In the genomic region with DNA sequence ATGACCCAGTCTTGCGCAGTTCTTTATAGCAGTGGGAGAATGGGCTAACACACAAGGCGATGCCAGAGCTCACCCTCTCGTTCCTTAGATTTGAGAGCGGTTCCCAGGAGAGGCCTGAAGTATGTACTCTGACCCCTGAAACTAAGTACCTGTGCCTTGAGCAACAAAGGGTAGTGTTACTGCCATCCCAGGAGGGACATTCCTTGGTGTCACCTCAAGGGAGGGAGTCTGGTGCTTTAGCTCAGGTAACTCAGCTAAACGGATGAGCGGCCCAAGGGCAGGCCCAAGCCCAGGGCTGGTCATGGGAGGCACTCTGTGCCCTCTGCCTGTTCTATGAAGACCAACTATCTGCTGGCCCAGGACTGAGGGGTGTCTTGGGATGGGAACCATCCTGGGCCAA, we compare ENCODE assay signal across 1 cellular context.
TF ChIP-seq lines count a peak whose summit lies in the region.

No MANE protein-coding gene starts in this region.

TF ChIP-seq in WTC11, 78 proteins besides CTCF, POLR2A, EP300 and RAD21 (continued from another document):
- TF ChIP-seq, protein P1, sequence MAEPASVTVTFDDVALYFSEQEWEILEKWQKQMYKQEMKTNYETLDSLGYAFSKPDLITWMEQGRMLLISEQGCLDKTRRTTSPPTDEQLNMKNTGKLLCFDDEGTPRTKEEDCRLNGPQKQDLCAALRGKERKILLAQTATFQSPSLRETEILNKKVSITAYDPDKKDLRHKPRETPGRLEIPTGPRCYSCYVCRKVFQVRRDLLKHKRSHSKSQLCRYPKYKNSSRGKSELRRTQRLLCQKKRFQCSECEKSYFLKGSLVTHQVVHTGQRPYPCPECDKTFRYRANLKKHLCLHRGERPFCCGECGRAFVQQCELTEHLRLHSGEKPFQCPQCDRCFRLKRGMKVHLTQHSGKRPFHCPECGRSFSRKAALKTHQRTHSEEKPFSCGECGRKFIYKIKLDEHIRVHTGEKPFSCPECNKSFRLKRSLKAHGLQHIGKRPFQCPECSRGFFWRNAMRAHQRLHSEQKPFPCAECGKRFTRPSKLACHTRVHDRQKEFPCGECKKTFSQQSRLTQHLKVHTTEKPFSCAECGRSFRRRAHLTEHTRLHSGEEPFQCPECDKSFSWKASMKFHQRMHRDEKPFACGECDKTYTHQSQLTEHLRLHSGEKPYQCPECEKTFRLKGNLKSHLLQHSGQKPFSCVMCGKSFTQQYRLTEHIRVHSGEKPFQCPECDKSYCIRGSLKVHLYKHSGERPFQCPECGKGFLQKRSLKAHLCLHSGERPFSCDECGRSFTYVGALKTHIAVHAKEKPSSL (CRISPR knock-in tag; conservative IDR thresholded peaks at IDR 0.05) = no peak
- TF ChIP-seq, protein P2, sequence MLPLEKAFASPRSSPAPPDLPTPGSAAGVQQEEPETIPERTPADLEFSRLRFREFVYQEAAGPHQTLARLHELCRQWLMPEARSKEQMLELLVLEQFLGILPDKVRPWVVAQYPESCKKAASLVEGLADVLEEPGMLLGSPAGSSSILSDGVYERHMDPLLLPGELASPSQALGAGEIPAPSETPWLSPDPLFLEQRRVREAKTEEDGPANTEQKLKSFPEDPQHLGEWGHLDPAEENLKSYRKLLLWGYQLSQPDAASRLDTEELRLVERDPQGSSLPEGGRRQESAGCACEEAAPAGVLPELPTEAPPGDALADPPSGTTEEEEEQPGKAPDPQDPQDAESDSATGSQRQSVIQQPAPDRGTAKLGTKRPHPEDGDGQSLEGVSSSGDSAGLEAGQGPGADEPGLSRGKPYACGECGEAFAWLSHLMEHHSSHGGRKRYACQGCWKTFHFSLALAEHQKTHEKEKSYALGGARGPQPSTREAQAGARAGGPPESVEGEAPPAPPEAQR (CRISPR knock-in tag; IDR thresholded peaks at IDR 0.05) = no peak
- TF ChIP-seq TEAD4 (CRISPR knock-in tag; IDR thresholded peaks at IDR 0.05) = no peak
- TF ChIP-seq, protein P3, sequence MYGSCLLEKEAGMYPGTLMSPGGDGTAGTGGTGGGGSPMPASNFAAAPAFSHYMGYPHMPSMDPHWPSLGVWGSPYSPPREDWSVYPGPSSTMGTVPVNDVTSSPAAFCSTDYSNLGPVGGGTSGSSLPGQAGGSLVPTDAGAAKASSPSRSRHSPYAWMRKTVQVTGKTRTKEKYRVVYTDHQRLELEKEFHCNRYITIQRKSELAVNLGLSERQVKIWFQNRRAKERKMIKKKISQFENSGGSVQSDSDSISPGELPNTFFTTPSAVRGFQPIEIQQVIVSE (CRISPR knock-in tag; IDR thresholded peaks at IDR 0.05; ENCODE audit: borderline replicate concordance) = no peak
